Comparison of ENCODE assay signal across 27 cellular contexts in genomic region chr6:18139935-18140621, GRCh38.
"Had no signal": no experiment of that assay in that cellular context is flagged by ENCODE, and none has a peak within 500 bp of the region (broad histone marks: within the 10 kb centered on the region; RNA-seq: fewer than 3 reads in every experiment).

No MANE protein-coding gene starts in this region.

- DNase-seq: cortex of kidney; effector CD4-positive, alpha-beta T cell; endodermal cell; foreskin fibroblast; gastrocnemius medialis; left lung; mesenchymal stem cell; naive thymus-derived CD8-positive, alpha-beta T cell; nephron progenitor cell; nucleus accumbens; ovary; posterior cingulate gyrus; psoas muscle; right cardiac atrium; stimulated activated CD4-positive, alpha-beta T cell treated with anti-CD3 and anti-CD28 coated beads, Interleukin-12 subunit alpha, Interleukin-12 subunit beta, amount 100 ng/mL, for 4 hours; stimulated activated CD4-positive, alpha-beta T cell treated with anti-CD3 and anti-CD28 coated beads, Interleukin-1b, Interleukin-23, amount 100 ng/mL, for 48 hours; stimulated activated CD4-positive, alpha-beta T cell treated with anti-CD3 and anti-CD28 coated beads, Interleukin-4, amount 100 ng/mL, for 1 hour; stimulated activated CD8-positive, alpha-beta memory T cell treated with anti-CD3 and anti-CD28 coated beads, Interleukin-4, amount 100 ng/mL, for 48 hours; stimulated activated naive CD4-positive, alpha-beta T cell treated with Interleukin-2 at 50 U/mL for 16 hours; stomach; thyroid gland; upper lobe of right lung; uterus had no signal

- H3K36me3 ChIP-seq: ovary, uterus had no signal

- H3K9me3 ChIP-seq: gastrocnemius medialis, left lung, ovary, psoas muscle, stomach, thyroid gland, upper lobe of right lung, uterus had no signal

- FAIRE-seq: keratinocyte had no signal

- H3K27me3 ChIP-seq: gastrocnemius medialis, left lung, ovary, stomach, thyroid gland, upper lobe of right lung, uterus had no signal

- ATAC-seq: esophagus mucosa; gastrocnemius medialis; left lung; naive thymus-derived CD8-positive, alpha-beta T cell; psoas muscle; right cardiac atrium; upper lobe of right lung had no signal

- H3K4me1 ChIP-seq: gastrocnemius medialis, left lung, psoas muscle, stomach, upper lobe of right lung, uterus had no signal

- H3K4me3 ChIP-seq: gastrocnemius medialis, left lung, ovary, psoas muscle, smooth muscle cell, stomach, thyroid gland, upper lobe of right lung, uterus had no signal

- H3K4me2 ChIP-seq: smooth muscle cell had no signal

- H3K27ac ChIP-seq: epithelial cell of prostate, gastrocnemius medialis, left lung, ovary, psoas muscle, stomach, upper lobe of right lung had no signal
